14 cellular contexts compared by ENCODE assay signal in the genomic region with DNA sequence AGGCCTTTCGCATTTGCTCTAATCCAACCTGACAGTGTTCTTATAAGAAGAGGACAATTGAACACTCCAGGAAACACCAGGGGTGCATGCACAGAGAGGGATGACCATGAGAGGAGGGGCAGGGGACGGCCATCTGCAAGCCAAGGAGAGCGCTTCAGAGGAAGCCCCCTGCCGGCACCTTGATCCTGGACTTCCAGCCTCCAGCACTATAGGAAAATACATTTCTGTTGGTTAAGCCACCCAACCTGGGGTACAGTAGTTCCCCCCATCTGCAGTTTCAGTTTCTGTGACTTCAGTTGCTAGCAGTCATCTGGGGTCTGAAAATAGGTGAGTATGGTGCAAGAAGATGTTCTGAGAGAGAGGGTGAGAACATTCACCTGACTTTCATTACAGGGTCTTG.
A peak's percentile ranks its signal among the peaks of the same experiment; 100 is the strongest.
DNase-seq lines count a peak whose midpoint lies in the region; ATAC-seq, FAIRE-seq and TF ChIP-seq lines count a peak whose summit lies in the region.
"Had no signal": no experiment of that assay in that cellular context is flagged by ENCODE, and none has a peak within 500 bp of the region (broad histone marks: within the 10 kb centered on the region; RNA-seq: fewer than 3 reads in every experiment).

No MANE protein-coding gene starts in this region.

- H3K9me3 Mint-ChIP-seq in Calu3 (ENCODE audit: low read depth, unreplicated experiment) = no peaks in the 10 kb centered on the region

- no peak for TF ChIP-seq POLR2A in endothelial cell of umbilical vein (IDR thresholded peaks at IDR 0.05; ENCODE audit: low read depth, low read length)

- H3K79me2 ChIP-seq in MM.1S (ENCODE audit: low read length) (no peaks in the 10 kb centered on the region; the same call in 1 of the 2 replicates), endothelial cell of umbilical vein (ENCODE audit: control insufficient read depth, insufficient read depth, low read length) (no peaks in the 10 kb centered on the region)

- H3K9me3 ChIP-seq in MM.1S (replicated peaks; ENCODE audit: insufficient read depth, low read length) = no peaks in the 10 kb centered on the region
- H3K9me3 ChIP-seq in endothelial cell of umbilical vein (replicated peaks; ENCODE audit: control insufficient read depth, insufficient read depth, low read length) = no peaks in the 10 kb centered on the region

- H3K4me1 Mint-ChIP-seq in Calu3 (ENCODE audit: low read depth, unreplicated experiment) = peaks cover 30% of the 10 kb centered on the region

- peak overlapping the region; percentile 66 for H3K4me2 ChIP-seq in MM.1S (ENCODE audit: low read depth, low read length)
- peak overlapping the region; percentile 47 for H3K4me2 ChIP-seq in endothelial cell of umbilical vein (ENCODE audit: insufficient read depth, low read length)

- H2AFZ ChIP-seq in MM.1S (ENCODE audit: low read length) (no peak overlapping the region), endothelial cell of umbilical vein (ENCODE audit: low read depth, low read length) (no peak overlapping the region)
- H2AFZ ChIP-seq: GM23248 had no signal

- H3K4me3 ChIP-seq in MM.1S (ENCODE audit: low read length) (peak overlapping the region; percentile 53), endothelial cell of umbilical vein (replicated peaks in 1 of 3; ENCODE audit: insufficient read depth in 1 of 3, low read depth in 1 of 3, low read length in 3 of 3) (no peak overlapping the region)
- H3K4me3 ChIP-seq: GM23248 had no signal

- H3K9me2 ChIP-seq in MM.1S (replicated peaks; ENCODE audit: insufficient read depth, low read length) = no peaks in the 10 kb centered on the region

- peak overlapping the region; percentile 24; the same call in 1 of the 2 replicates for H3K9ac ChIP-seq in MM.1S (ENCODE audit: low read length)
- H3K9ac ChIP-seq in endothelial cell of umbilical vein (replicated peaks; ENCODE audit: extremely low read depth, insufficient read depth, low read length) = no peak overlapping the region
- H3K9ac ChIP-seq: GM23248 had no signal

- peaks cover 9% of the 10 kb centered on the region for H3F3A ChIP-seq in MM.1S (ENCODE audit: insufficient read depth, low read length)

- CTCF ChIA-PET in Calu3 (lab: Charles Lee) = no interaction called here
- CTCF ChIA-PET in endothelial cell of umbilical vein (lab: Charles Lee) = interaction anchor here (0.9 to 1.4 kb wide), 3 partner anchors 11 to 107 kb away, joined by 3 to 5 read pairs (median 3); no protein-coding TSS in a partner anchor

- peaks cover 6% of the 10 kb centered on the region for H3K36me3 Mint-ChIP-seq in Calu3 (ENCODE audit: insufficient read depth, unreplicated experiment)

- ATAC-seq in GM21515 (IDR thresholded peaks at IDR 0.05; ENCODE audit: unreplicated experiment) (peak; percentile 54), HG02610 (IDR thresholded peaks at IDR 0.05; ENCODE audit: unreplicated experiment) (no peak)

- H3K27ac ChIP-seq in MM.1S (ENCODE audit: low read length) (peak overlapping the region; percentile 75; the same call in 1 of the 2 replicates), endothelial cell of umbilical vein (ENCODE audit: insufficient read depth, low read depth, low read length) (no peak overlapping the region)
- H3K27ac ChIP-seq: GM23248 had no signal

- no TSS peak for BruUV-seq in Calu3 (replicated peaks; lab: Mats Ljungman, UMichigan)
- BruUV-seq in endothelial cell of umbilical vein (replicated peaks; lab: Mats Ljungman, UMichigan) = no TSS peak

- peak overlapping the region; percentile 80 for H3K27ac Mint-ChIP-seq in Calu3 (ENCODE audit: unreplicated experiment)

- H3K27me3 ChIP-seq in MM.1S (replicated peaks; ENCODE audit: insufficient read depth, low read length) (no peaks in the 10 kb centered on the region), endothelial cell of umbilical vein (ENCODE audit: control insufficient read depth in 2 of 2, insufficient read depth in 2 of 2, low read length in 2 of 2) (no peaks in the 10 kb centered on the region)

- no peaks in the 10 kb centered on the region for H4K20me1 ChIP-seq in MM.1S (ENCODE audit: insufficient read depth, low read length)
- H4K20me1 ChIP-seq in endothelial cell of umbilical vein (replicated peaks; ENCODE audit: control insufficient read depth, extremely low read depth, insufficient read depth, low read length) = no peaks in the 10 kb centered on the region

- no peak for FAIRE-seq in endothelial cell of umbilical vein (lab: Jason Lieb, UNC)
- FAIRE-seq: endometrium had no signal

- peak overlapping the region; percentile 20 for H3K4me3 Mint-ChIP-seq in Calu3 (ENCODE audit: low read depth, unreplicated experiment)

- TF ChIP-seq CTCF in Calu3 (IDR thresholded peaks at IDR 0.05; ENCODE audit: unreplicated experiment) (no peak), MM.1S (IDR thresholded peaks at IDR 0.05; ENCODE audit: low read length) (no peak), endothelial cell of umbilical vein (IDR thresholded peaks at IDR 0.05; ENCODE audit: extremely low read depth in 1 of 2, insufficient read depth in 1 of 2, low read depth in 1 of 2, low read length in 2 of 2) (no peak)

- no peaks in the 10 kb centered on the region for H3K27me3 Mint-ChIP-seq in Calu3 (ENCODE audit: unreplicated experiment)

- no peaks in the 10 kb centered on the region for H3K9me1 ChIP-seq in endothelial cell of umbilical vein (replicated peaks; ENCODE audit: control insufficient read depth, extremely low read depth, insufficient read depth, low read length)

- POLR2A ChIA-PET in endothelial cell of umbilical vein (lab: Charles Lee) = no interaction called here

- dilution Hi-C loops in endothelial cell of umbilical vein (cut with MboI; ENCODE audit: extremely low pct_ligation_motif_present, low sequenced_read_pairs) = no loop called here

- DNase-seq in Calu3 (no peak), MM.1S (peak; percentile 33), endothelial cell of umbilical vein (ENCODE audit: low read depth, low spot score) (no peak), cortex of kidney (lab: John Stamatoyannopoulos, UW) (no peak), posterior vena cava (ENCODE audit: low spot score) (no peak)
- no peak for DNase-seq in activated CD4-positive, alpha-beta T cell treated with anti-CD3 and anti-CD28 coated beads, Interleukin-2, amount 50 U/mL, for 4 hours
- DNase-seq: activated CD4-positive, CD25-positive, alpha-beta regulatory T cell treated with anti-CD3 and anti-CD28 coated beads, Interleukin-2, amount 50 U/mL, for 72 hours; GM23248; NCI-H1694 treated with DMSO at 0.1 percent for 48 hours; stimulated activated CD4-positive, alpha-beta T cell treated with anti-CD3 and anti-CD28 coated beads, Interleukin-2, amount 100 ng/mL, for 48 hours; stimulated activated naive CD4-positive, alpha-beta T cell treated with Interleukin-2 at 50 U/mL for 16 hours had no signal

- H3K4me1 ChIP-seq in MM.1S (ENCODE audit: low read length) (peaks cover 13% of the 10 kb centered on the region), endothelial cell of umbilical vein (ENCODE audit: control insufficient read depth, extremely low read depth, insufficient read depth, low read length) (peaks cover 50% of the 10 kb centered on the region)

- H3K36me3 ChIP-seq in MM.1S (replicated peaks; ENCODE audit: insufficient read depth, low read length) (no peaks in the 10 kb centered on the region), endothelial cell of umbilical vein (ENCODE audit: control insufficient read depth in 2 of 2, extremely low read depth in 1 of 2, insufficient read depth in 2 of 2, low read length in 2 of 2) (no peaks in the 10 kb centered on the region)

- intact Hi-C loops in Calu3 (cut with micrococcal nuclease; ENCODE audit: unreplicated experiment) (no loop called here), endothelial cell of umbilical vein (cut with micrococcal nuclease) (no loop called here), posterior vena cava (cut with DNase I) (no loop called here)

TF ChIP-seq in endothelial cell of umbilical vein, 7 proteins besides CTCF, POLR2A, EP300 and RAD21:
- TF ChIP-seq EZH2 (IDR thresholded peaks at IDR 0.05; ENCODE audit: borderline replicate concordance, low read depth, low read length, severe bottlenecking) (no peak), GATA2 (IDR thresholded peaks at IDR 0.05; ENCODE audit: insufficient read depth, insufficient read length, low read depth, low read length) (no peak), FOS (IDR thresholded peaks at IDR 0.05; ENCODE audit: borderline replicate concordance, insufficient read depth, low read length) (no peak), JUN (IDR thresholded peaks at IDR 0.05; ENCODE audit: borderline replicate concordance, insufficient read depth, insufficient read length, low read depth) (no peak), POLR2AphosphoS5 (IDR thresholded peaks at IDR 0.05; ENCODE audit: insufficient read depth, low read depth, low read length) (no peak), MYC (IDR thresholded peaks at IDR 0.05; ENCODE audit: low read depth, low read length) (no peak)
- TF ChIP-seq, protein P1, sequence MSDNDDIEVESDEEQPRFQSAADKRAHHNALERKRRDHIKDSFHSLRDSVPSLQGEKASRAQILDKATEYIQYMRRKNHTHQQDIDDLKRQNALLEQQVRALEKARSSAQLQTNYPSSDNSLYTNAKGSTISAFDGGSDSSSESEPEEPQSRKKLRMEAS (IDR thresholded peaks at IDR 0.05; ENCODE audit: insufficient read depth, insufficient read length) = no peak
